Comparison of ENCODE assay signal across 8 cellular contexts in the genomic region with DNA sequence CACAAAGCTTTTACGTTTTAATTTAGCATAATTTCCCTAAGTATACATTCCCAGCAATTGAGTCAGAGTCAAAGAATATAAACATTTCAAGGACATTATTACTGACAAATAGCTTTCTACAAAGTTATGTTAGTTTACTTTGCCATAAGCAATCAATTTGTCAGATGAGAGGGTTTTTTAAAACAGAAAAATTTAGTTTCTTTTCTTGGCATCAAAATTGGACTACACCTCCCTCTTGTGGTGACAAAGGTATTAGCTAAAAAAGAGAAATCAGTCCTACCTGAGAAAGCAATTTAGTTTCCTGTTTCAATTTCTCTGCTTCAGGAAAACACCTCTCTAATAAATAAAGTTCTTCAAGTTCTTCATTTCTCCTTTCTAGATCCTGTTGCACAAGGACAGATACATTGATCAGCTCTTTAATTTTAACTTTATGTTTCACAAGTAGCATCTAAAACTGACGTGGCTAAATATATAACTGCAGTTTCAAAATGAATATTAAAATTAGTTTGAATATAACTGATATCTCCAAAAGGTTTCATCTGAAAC. TPM values are rescaled to one million over a fixed set of nuclear protein-coding genes. Genes with fewer than 3 reads are reported as not detected.
DNase-seq lines count a peak whose midpoint lies in the region; ATAC-seq lines count a peak whose summit lies in the region.

No MANE protein-coding gene starts in this region.

- no peaks in the 10 kb centered on the region for H3K79me2 ChIP-seq in ACC112 (ENCODE audit: control insufficient read depth, insufficient read depth, low read length, unreplicated experiment)

- CTCF ChIA-PET in activated naive CD4-positive, alpha-beta T cell treated with anti-CD3 and anti-CD28 coated beads, Interleukin-2, amount 10 ng/mL, durations not matched to agents 7 days and 5 days (lab: Charles Lee), result interaction anchor here (0.7 to 5.7 kb wide), 21 partner anchors 11 to 301 kb away, joined by 3 to 43 read pairs (median 3); no protein-coding TSS in a partner anchor

- peak overlapping the region in 5 of 6 donors; percentile 49 to 82 (median 63) for H3K27ac Mint-ChIP-seq in naive B cell
- H3K27ac Mint-ChIP-seq in activated naive CD4-positive, alpha-beta T cell treated with anti-CD3 and anti-CD28 coated beads, Interleukin-2, amount 10 ng/mL, durations not matched to agents 7 days and 5 days, result no peak overlapping the region

- ATAC-seq in HG02642 (IDR thresholded peaks at IDR 0.05; ENCODE audit: poor library complexity, unreplicated experiment), result peak; percentile 63
- ATAC-seq in naive B cell (ENCODE audit: low read depth in 2 of 2), result peak; percentile 44 to 48

- H2AFZ ChIP-seq in ACC112 (ENCODE audit: low read length, unreplicated experiment), result peak overlapping the region; percentile 86

- no peaks in the 10 kb centered on the region for H3K27me3 Mint-ChIP-seq in naive B cell
- H3K27me3 Mint-ChIP-seq in activated naive CD4-positive, alpha-beta T cell treated with anti-CD3 and anti-CD28 coated beads, Interleukin-2, amount 10 ng/mL, durations not matched to agents 7 days and 5 days, result peaks cover under 1% of the 10 kb centered on the region

- peaks cover 0 to 10% (median 4%) of the 10 kb centered on the region in 7 donors for H3K9me3 Mint-ChIP-seq in naive B cell
- H3K9me3 Mint-ChIP-seq in activated naive CD4-positive, alpha-beta T cell treated with anti-CD3 and anti-CD28 coated beads, Interleukin-2, amount 10 ng/mL, durations not matched to agents 7 days and 5 days, result no peaks in the 10 kb centered on the region

- peak overlapping the region; percentile 25 to 76 (median 62) for H3K4me3 Mint-ChIP-seq in naive B cell
- no peak overlapping the region for H3K4me3 Mint-ChIP-seq in activated naive CD4-positive, alpha-beta T cell treated with anti-CD3 and anti-CD28 coated beads, Interleukin-2, amount 10 ng/mL, durations not matched to agents 7 days and 5 days

- H3K27me3 ChIP-seq in ACC112 (ENCODE audit: insufficient read depth, low read length), result no peaks in the 10 kb centered on the region

- peak; percentile 2 for DNase-seq in GM04503 (ENCODE audit: low read depth)
- peak; percentile 19 for DNase-seq in NCI-H460 (ENCODE audit: extremely low read depth, low read depth)
- peak; percentile 11 for DNase-seq in cerebellum (ENCODE audit: low spot score)
- peak; percentile 63 for DNase-seq in naive B cell
- no peak for DNase-seq in NK-92 treated with Interleukin-12 subunit alpha and Interleukin-12 subunit beta, amount 100 ng/mL, for 24 hours (lab: John Stamatoyannopoulos, UW)
- no peak for DNase-seq in activated naive CD4-positive, alpha-beta T cell treated with anti-CD3 and anti-CD28 coated beads, Interleukin-2, amount 10 ng/mL, durations not matched to agents 7 days and 5 days

- H3K36me3 Mint-ChIP-seq in naive B cell, result no peaks in the 10 kb centered on the region
- no peaks in the 10 kb centered on the region for H3K36me3 Mint-ChIP-seq in activated naive CD4-positive, alpha-beta T cell treated with anti-CD3 and anti-CD28 coated beads, Interleukin-2, amount 10 ng/mL, durations not matched to agents 7 days and 5 days

- no peaks in the 10 kb centered on the region for H3K36me3 ChIP-seq in ACC112 (ENCODE audit: insufficient read depth, low read length)

- no peak overlapping the region for H3K4me3 ChIP-seq in ACC112 (ENCODE audit: low read depth, low read length)

- H3K27ac ChIP-seq in ACC112 (ENCODE audit: low read depth, low read length), result 0 out of 2 replicates have a peak overlapping the region, but pooled peaks have one; percentile 30

- peaks cover 12 to 44% (median 22%) of the 10 kb centered on the region in 3 donors for H3K4me1 Mint-ChIP-seq in naive B cell
- H3K4me1 Mint-ChIP-seq in activated naive CD4-positive, alpha-beta T cell treated with anti-CD3 and anti-CD28 coated beads, Interleukin-2, amount 10 ng/mL, durations not matched to agents 7 days and 5 days, result peaks cover 6% of the 10 kb centered on the region

- H3K4me1 ChIP-seq in ACC112 (ENCODE audit: control insufficient read depth, insufficient read depth, low read length, unreplicated experiment), result peaks cover 16% of the 10 kb centered on the region

RNA-seq across cellular contexts. Expression of gene DNAI7, which starts 39.9 kb away (rescaled TPM):
- not detected in 2 replicates for total RNA-seq in NCI-H460 (2014; rRNA removed; shearing (Covaris generic))
- polyA plus RNA-seq in NCI-H460 (2014; cell fraction: nucleus; rRNA removed), result not detected in 2 replicates
- 5.2 TPM for total RNA-seq in cerebellum
- under 1 TPM in 2 of 6 donors, not detected in 4; 0.16 to 0.21 TPM for polyA plus RNA-seq in naive B cell (ENCODE audit: low read depth in 6 of 6)

RNA-seq across cellular contexts. Expression of gene ETFRF1, which starts 39.9 kb away (rescaled TPM):
- total RNA-seq in NCI-H460 (2014; rRNA removed; shearing (Covaris generic)), result 18.3 and 23.5 TPM in 2 replicates
- 3.8 and 13.9 TPM in 2 replicates for polyA plus RNA-seq in NCI-H460 (2014; cell fraction: nucleus; rRNA removed)
- total RNA-seq in cerebellum, result 31.8 TPM
- 10 to 100 TPM; 29.9 to 67.1 (median 39.5) TPM for polyA plus RNA-seq in naive B cell (ENCODE audit: low read depth in 6 of 6)

Comparison
In these comparisons a context has a peak if more than half of its experiments do, and no peak if none do; other contexts are left out.
1. DNase-seq: peak in GM04503 (single experiment), NCI-H460 (single experiment), cerebellum (single experiment) and naive B cell (single experiment); none in NK-92 treated with Interleukin-12 subunit alpha and Interleukin-12 subunit beta, amount 100 ng/mL, for 24 hours (single experiment) and activated naive CD4-positive, alpha-beta T cell treated with anti-CD3 and anti-CD28 coated beads, Interleukin-2, amount 10 ng/mL, durations not matched to agents 7 days and 5 days (single experiment).